ENCODE assay signal across 19 cellular contexts in the genomic region with DNA sequence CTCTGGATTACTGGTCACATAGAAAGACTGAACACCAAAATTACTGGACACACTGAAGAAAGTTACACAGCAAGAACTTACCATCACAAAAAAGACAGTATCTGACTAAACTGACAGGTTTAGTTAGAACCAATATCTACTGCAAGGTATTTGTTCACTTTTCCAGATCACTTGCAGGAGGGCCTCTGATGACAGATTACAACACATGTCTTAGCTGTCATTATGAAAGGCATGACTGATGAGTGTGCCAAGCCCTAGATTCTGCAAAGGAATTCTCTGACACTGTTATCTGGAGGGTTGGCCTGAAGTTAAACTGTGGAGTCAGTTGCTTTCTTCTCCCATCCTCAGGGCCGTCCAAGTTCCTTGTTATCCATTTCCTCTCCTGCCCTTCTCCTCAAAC.
DNase-seq lines count a peak whose midpoint lies in the region; ATAC-seq, FAIRE-seq and TF ChIP-seq lines count a peak whose summit lies in the region.
"Had no signal": no experiment of that assay in that cellular context is flagged by ENCODE, and none has a peak within 500 bp of the region (broad histone marks: within the 10 kb centered on the region; RNA-seq: fewer than 3 reads in every experiment).

No MANE protein-coding gene starts in this region.

- DNase-seq in M059J (ENCODE audit: low read depth) (peak; percentile 26), RWPE1 (ENCODE audit: low spot score) (peak; percentile 19), bronchial epithelial cell (ENCODE audit: low read depth) (peak; percentile 40), dedifferentiated amniotic fluid mesenchymal stem cell (ENCODE audit: extremely low spot score) (no peak), HT-29 (ENCODE audit: low spot score) (no peak), esophagus squamous epithelium (lab: John Stamatoyannopoulos, UW) (no peak)
- DNase-seq: CD8-positive, alpha-beta T cell; GM23248 had no signal

- TF ChIP-seq EP300 in neural cell (conservative IDR thresholded peaks at IDR 0.05; ENCODE audit: poor library complexity, severe bottlenecking): peak; percentile 79

- H3K9ac ChIP-seq in neural cell (ENCODE audit: low read length): no peak overlapping the region
- H3K9ac ChIP-seq: BLaER1 treated with 17β-estradiol and CSF1 and Interleukin-3, amounts not matched to agents 10 nM and 100 nM; GM23248 had no signal

- H4K20me1 ChIP-seq in neural cell (ENCODE audit: insufficient read depth): no peaks in the 10 kb centered on the region
- H4K20me1 ChIP-seq: BLaER1 treated with 17β-estradiol and CSF1 and Interleukin-3, amounts not matched to agents 10 nM and 100 nM had no signal

- CTCF ChIA-PET in RWPE1 (lab: Yijun Ruan, JAX): no interaction called here

- H3K27ac ChIP-seq in RWPE1: no peak overlapping the region
- H3K27ac ChIP-seq in neural cell (ENCODE audit: low read length): no peak overlapping the region
- H3K27ac ChIP-seq in esophagus squamous epithelium: no peak overlapping the region
- H3K27ac ChIP-seq: BLaER1 treated with 17β-estradiol and CSF1 and Interleukin-3, amounts not matched to agents 10 nM and 100 nM; GM23248; HL-60 had no signal

- POLR2A ChIA-PET in RWPE1 (lab: Yijun Ruan, JAX; ENCODE audit: low non-redundant PET): no interaction called here

- no peak for FAIRE-seq in bronchial epithelial cell (lab: Jason Lieb, UNC)
- FAIRE-seq: D721Med, G401.6, GM12891, GM19239, HepG2 had no signal

- no peak overlapping the region for H2AFZ ChIP-seq in neural cell (ENCODE audit: low read depth, low read length)
- H2AFZ ChIP-seq: GM23248 had no signal

- TF ChIP-seq CTCF in RWPE1 (conservative IDR thresholded peaks at IDR 0.05; ENCODE audit: low read depth) (no peak), bronchial epithelial cell (IDR thresholded peaks at IDR 0.05; ENCODE audit: insufficient read depth, low read length, severe bottlenecking) (no peak), neural cell (IDR thresholded peaks at IDR 0.05; ENCODE audit: poor library complexity, severe bottlenecking) (no peak), esophagus squamous epithelium (IDR thresholded peaks at IDR 0.05) (no peak)

- no peaks in the 10 kb centered on the region for H3K9me2 ChIP-seq in neural cell (ENCODE audit: insufficient read depth, low read length)

- H3F3A ChIP-seq in neural cell (ENCODE audit: insufficient read depth, low read length, poor library complexity, severe bottlenecking): no peaks in the 10 kb centered on the region

- intact Hi-C loops in esophagus squamous epithelium (cut with DNase I): no loop called here

- no peak overlapping the region for H3K4me2 ChIP-seq in neural cell (ENCODE audit: low read length)
- H3K4me2 ChIP-seq: BLaER1 treated with 17β-estradiol and CSF1 and Interleukin-3, amounts not matched to agents 10 nM and 100 nM had no signal

- no peaks in the 10 kb centered on the region for H3K79me2 ChIP-seq in neural cell (replicated peaks; ENCODE audit: insufficient read depth, low read length)

- H3K9me3 ChIP-seq in neural cell (ENCODE audit: low read length): no peaks in the 10 kb centered on the region
- H3K9me3 ChIP-seq in esophagus squamous epithelium: no peaks in the 10 kb centered on the region
- H3K9me3 ChIP-seq: Caco-2, HAP-1 had no signal

- H3K27me3 ChIP-seq in bronchial epithelial cell (ENCODE audit: control insufficient read depth, insufficient read depth, low read length) (no peaks in the 10 kb centered on the region), neural cell (ENCODE audit: insufficient read depth, low read depth, low read length) (no peaks in the 10 kb centered on the region), esophagus squamous epithelium (no peaks in the 10 kb centered on the region)
- H3K27me3 ChIP-seq: BLaER1 treated with 17β-estradiol and CSF1 and Interleukin-3, amounts not matched to agents 10 nM and 100 nM had no signal

- 36 to 64% methylated on average over 1 of the region's 1 CpG for WGBS in esophagus squamous epithelium, 2 donors

- no peak for ATAC-seq in HG02973 (IDR thresholded peaks at IDR 0.05; ENCODE audit: unreplicated experiment)
- ATAC-seq: CD8-positive, alpha-beta T cell; HepG2 had no signal

- TF ChIP-seq RAD21 in neural cell (conservative IDR thresholded peaks at IDR 0.05): no peak

- H3K36me3 ChIP-seq in bronchial epithelial cell (ENCODE audit: control insufficient read depth, insufficient read depth, low read length): no peaks in the 10 kb centered on the region
- H3K36me3 ChIP-seq in neural cell (ENCODE audit: insufficient read depth, low read length): no peaks in the 10 kb centered on the region
- no peaks in the 10 kb centered on the region for H3K36me3 ChIP-seq in esophagus squamous epithelium
- H3K36me3 ChIP-seq: HAP-1 had no signal

- peaks cover 0 to 6% (median 0%) of the 10 kb centered on the region in 3 donors for H3K4me1 ChIP-seq in esophagus squamous epithelium
- H3K4me1 ChIP-seq: Caco-2, HAP-1 had no signal

- H3K4me3 ChIP-seq in bronchial epithelial cell (ENCODE audit: low read depth, low read length) (no peak overlapping the region), neural cell (ENCODE audit: low read length) (no peak overlapping the region), esophagus squamous epithelium (no peak overlapping the region)
- H3K4me3 ChIP-seq: BLaER1 treated with 17β-estradiol and CSF1 and Interleukin-3, amounts not matched to agents 10 nM and 100 nM; GM23248; HAP-1 had no signal

- TF ChIP-seq POLR2A in esophagus squamous epithelium (IDR thresholded peaks at IDR 0.05): no peak

TF ChIP-seq in neural cell, 6 proteins besides CTCF, POLR2A, EP300 and RAD21:
- TF ChIP-seq SMC3 (conservative IDR thresholded peaks at IDR 0.05; ENCODE audit: poor library complexity) (no peak), POLR2AphosphoS5 (IDR thresholded peaks at IDR 0.05) (peak; percentile 33)

Comparison
In these comparisons a context has a peak if more than half of its experiments do, and no peak if none do; other contexts are left out.
1. DNase-seq: peak in M059J (single experiment), RWPE1 (single experiment) and bronchial epithelial cell (single experiment); none in dedifferentiated amniotic fluid mesenchymal stem cell (single experiment), HT-29 (single experiment) and esophagus squamous epithelium (single experiment).